In the genomic region with DNA sequence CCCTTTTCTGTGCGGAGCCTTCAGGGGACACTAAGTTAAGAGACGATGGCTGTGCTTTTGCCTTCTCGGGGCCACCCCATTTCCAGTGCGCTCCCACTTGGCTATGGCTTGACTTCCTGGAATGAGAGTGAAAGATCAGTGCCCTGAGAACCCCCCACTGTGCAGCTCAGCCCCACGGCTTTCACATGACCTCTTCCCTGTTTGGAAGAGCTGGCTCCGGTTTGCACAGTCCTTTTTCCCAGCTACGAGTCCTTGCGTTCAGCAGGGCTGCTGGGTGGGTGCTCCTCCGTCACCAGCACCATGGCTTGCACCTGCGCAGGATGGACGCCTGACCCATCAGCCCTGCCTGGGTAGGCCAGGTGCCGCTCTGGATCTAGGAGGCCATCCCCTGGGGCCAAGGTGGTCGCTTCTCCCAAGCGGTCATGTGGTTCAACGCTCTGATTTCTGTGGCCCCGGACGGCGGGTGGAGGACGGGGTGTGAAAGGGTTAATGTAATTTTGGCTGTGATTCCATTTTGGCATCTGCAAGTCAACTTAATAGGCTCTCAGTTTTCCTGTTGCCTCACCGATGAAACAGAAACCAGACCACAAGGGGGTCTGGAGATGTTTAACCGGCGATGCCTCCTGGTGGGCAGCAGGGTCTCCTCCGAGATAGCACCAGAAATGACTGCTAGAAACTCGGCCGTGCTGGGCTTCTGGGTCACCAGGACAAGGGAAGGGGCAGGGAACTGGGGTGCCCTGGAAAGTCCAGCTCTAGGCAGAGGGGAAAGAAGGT, we compare ENCODE assay signal across 10 cellular contexts.
DNase-seq lines count a peak whose midpoint lies in the region; ATAC-seq and TF ChIP-seq lines count a peak whose summit lies in the region.
"Had no signal": no experiment of that assay in that cellular context is flagged by ENCODE, and none has a peak within 500 bp of the region (broad histone marks: within the 10 kb centered on the region; RNA-seq: fewer than 3 reads in every experiment).

No MANE protein-coding gene starts in this region.

- no peak overlapping the region for H3K4me3 ChIP-seq in lung

- no peak overlapping the region for H3K4me3 Mint-ChIP-seq in dendritic cell treated with granulocyte-macrophage colony-stimulating factor and Interleukin-4, amounts not matched to agents 40 ng/mL and 50 ng/mL, for 4 days
- peak overlapping the region; percentile 59 for H3K4me3 Mint-ChIP-seq in type B pancreatic cell

- DNase-seq in NCI-H1092 treated with DMSO at 0.1 percent for 48 hours (lab: John Stamatoyannopoulos, UW) (peak; percentile 77), lung (ENCODE audit: low spot score) (no peak), type B pancreatic cell (ENCODE audit: extremely low spot score, unreplicated experiment) (no peak), NCI-H1436 (lab: John Stamatoyannopoulos, UW) (no peak), NCI-H524 treated with DMSO at 0.1 percent for 48 hours (lab: John Stamatoyannopoulos, UW) (no peak)
- DNase-seq: amygdala, kidney glomerular epithelial cell had no signal

- TF ChIP-seq CTCF in lung (IDR thresholded peaks at IDR 0.05; ENCODE audit: control extremely low read depth, extremely low read depth) (no peak), type B pancreatic cell (conservative IDR thresholded peaks at IDR 0.05) (no peak)

- H3K27me3 Mint-ChIP-seq in dendritic cell treated with granulocyte-macrophage colony-stimulating factor and Interleukin-4, amounts not matched to agents 40 ng/mL and 50 ng/mL, for 4 days = peaks cover 23% of the 10 kb centered on the region
- no peaks in the 10 kb centered on the region for H3K27me3 Mint-ChIP-seq in type B pancreatic cell

- no peaks in the 10 kb centered on the region for H3K27me3 ChIP-seq in lung (ENCODE audit: control insufficient read depth, insufficient read depth)

- H3K36me3 ChIP-seq in lung (ENCODE audit: control insufficient read depth in 2 of 2, insufficient read depth in 2 of 2, low read length in 2 of 2) = no peaks in the 10 kb centered on the region

- no peaks in the 10 kb centered on the region for H3K9me3 ChIP-seq in lung (ENCODE audit: control insufficient read depth in 2 of 2, insufficient read depth in 1 of 2, low read length in 1 of 2)

- intact Hi-C loops in dendritic cell treated with granulocyte-macrophage colony-stimulating factor and Interleukin-4, amounts not matched to agents 40 ng/mL and 50 ng/mL, for 4 days (cut with micrococcal nuclease) = no loop called here

- peaks cover 37% of the 10 kb centered on the region for H3K4me1 Mint-ChIP-seq in dendritic cell treated with granulocyte-macrophage colony-stimulating factor and Interleukin-4, amounts not matched to agents 40 ng/mL and 50 ng/mL, for 4 days (ENCODE audit: low read depth)
- H3K4me1 Mint-ChIP-seq in type B pancreatic cell (ENCODE audit: unreplicated experiment) = peaks cover 51% of the 10 kb centered on the region

- peaks cover 3 to 40% of the 10 kb centered on the region in 2 donors for H3K4me1 ChIP-seq in lung (ENCODE audit: control insufficient read depth in 2 of 2, insufficient read depth in 2 of 2, low read length in 2 of 2)

- 36 to 44% methylated on average over 25 of the region's 25 CpGs for WGBS in lung, 2 donors

- peak overlapping the region; percentile 48 for H3K27ac Mint-ChIP-seq in dendritic cell treated with granulocyte-macrophage colony-stimulating factor and Interleukin-4, amounts not matched to agents 40 ng/mL and 50 ng/mL, for 4 days
- peak overlapping the region; percentile 79 for H3K27ac Mint-ChIP-seq in type B pancreatic cell

- no peak for ATAC-seq in lung (ENCODE audit: insufficient read depth, low FRiP score)
- ATAC-seq in HG02981 (IDR thresholded peaks at IDR 0.05; ENCODE audit: unreplicated experiment) = no peak
- ATAC-seq in HG03520 (IDR thresholded peaks at IDR 0.05; ENCODE audit: unreplicated experiment) = no peak

- no peaks in the 10 kb centered on the region for H3K36me3 Mint-ChIP-seq in dendritic cell treated with granulocyte-macrophage colony-stimulating factor and Interleukin-4, amounts not matched to agents 40 ng/mL and 50 ng/mL, for 4 days (ENCODE audit: low read depth)
- peaks cover 3% of the 10 kb centered on the region for H3K36me3 Mint-ChIP-seq in type B pancreatic cell

- peak overlapping the region; percentile 51 to 82 for H3K27ac ChIP-seq in lung (ENCODE audit: low read depth in 1 of 2, low read length in 1 of 2)

- H3K9me3 Mint-ChIP-seq in dendritic cell treated with granulocyte-macrophage colony-stimulating factor and Interleukin-4, amounts not matched to agents 40 ng/mL and 50 ng/mL, for 4 days = no peaks in the 10 kb centered on the region
- H3K9me3 Mint-ChIP-seq in type B pancreatic cell = no peaks in the 10 kb centered on the region
